Comparison of ENCODE assay signal across 27 cellular contexts in the genomic region with DNA sequence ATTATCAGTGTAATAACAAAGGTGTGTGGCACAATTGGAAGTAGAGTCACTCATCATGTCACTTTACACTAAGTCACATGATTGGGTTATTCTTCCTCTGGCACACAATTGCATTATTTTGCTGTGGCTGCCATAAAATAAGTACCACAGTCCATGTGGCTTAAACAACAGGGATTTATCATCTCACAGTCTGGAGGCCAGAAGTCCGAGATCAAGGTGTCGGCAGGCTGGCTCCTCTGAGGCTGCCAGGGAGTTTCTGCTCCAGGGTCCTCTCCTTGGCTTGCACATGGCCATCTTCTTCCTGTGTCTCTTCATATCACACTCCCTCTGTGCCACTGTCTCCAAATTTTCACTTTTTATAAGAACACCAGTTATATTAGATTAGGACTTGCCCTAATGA.
DNase-seq lines count a peak whose midpoint lies in the region; ATAC-seq, FAIRE-seq and TF ChIP-seq lines count a peak whose summit lies in the region.
"Had no signal": no experiment of that assay in that cellular context is flagged by ENCODE, and none has a peak within 500 bp of the region (broad histone marks: within the 10 kb centered on the region; RNA-seq: fewer than 3 reads in every experiment).

No MANE protein-coding gene starts in this region.

- H3K27me3 Mint-ChIP-seq in neural crest cell (ENCODE audit: low read depth): no peaks in the 10 kb centered on the region
- H3K27me3 Mint-ChIP-seq in activated CD4-positive, alpha-beta T cell treated with anti-CD3 and anti-CD28 coated beads for 36 hours: peaks cover 4% of the 10 kb centered on the region
- H3K27me3 Mint-ChIP-seq: B cell had no signal

- peaks cover 4% of the 10 kb centered on the region for H3K9me3 Mint-ChIP-seq in neural crest cell
- H3K9me3 Mint-ChIP-seq in activated CD4-positive, alpha-beta T cell treated with anti-CD3 and anti-CD28 coated beads for 36 hours (ENCODE audit: low read depth): no peaks in the 10 kb centered on the region
- H3K9me3 Mint-ChIP-seq: CD4-positive, alpha-beta T cell; CD8-positive, alpha-beta T cell had no signal

- in situ Hi-C loops in K562 (cut with MboI): no loop called here

- no peak for TF ChIP-seq EP300 in K562 (IDR thresholded peaks at IDR 0.05; ENCODE audit: low read length)

- no peaks in the 10 kb centered on the region for H3K4me1 ChIP-seq in K562 (replicated peaks in 1 of 2; ENCODE audit: control insufficient read depth in 2 of 2, insufficient read depth in 2 of 2, low read length in 2 of 2)
- H3K4me1 ChIP-seq: A549; BLaER1 treated with 17β-estradiol and CSF1 and Interleukin-3, amounts not matched to agents 10 nM and 100 nM; Caco-2 had no signal

- H4K20me1 ChIP-seq in K562 (replicated peaks; ENCODE audit: control insufficient read depth, insufficient read depth, low read length): no peaks in the 10 kb centered on the region
- H4K20me1 ChIP-seq: BLaER1 treated with 17β-estradiol and CSF1 and Interleukin-3, amounts not matched to agents 10 nM and 100 nM had no signal

- no peaks in the 10 kb centered on the region for H3K36me3 ChIP-seq in K562 (ENCODE audit: control insufficient read depth, insufficient read depth, low read length)
- H3K36me3 ChIP-seq: BLaER1 treated with 17β-estradiol and CSF1 and Interleukin-3, amounts not matched to agents 10 nM and 100 nM had no signal

- POLR2A ChIA-PET in K562 (lab: Yijun Ruan, JAX): no interaction called here
- POLR2A ChIA-PET in activated CD4-positive, alpha-beta T cell treated with anti-CD3 and anti-CD28 coated beads for 36 hours (lab: Charles Lee): no interaction called here

- no peaks in the 10 kb centered on the region for H3K9me3 ChIP-seq in K562 (replicated peaks; ENCODE audit: control insufficient read depth, insufficient read depth, low read depth, low read length)
- H3K9me3 ChIP-seq: A549; BLaER1 treated with 17β-estradiol and CSF1 and Interleukin-3, amounts not matched to agents 10 nM and 100 nM; Caco-2 had no signal

- CTCF ChIA-PET in K562 (lab: Yijun Ruan, JAX; ENCODE audit: low intra/inter-chr PET ratio): no interaction called here
- CTCF ChIA-PET in activated CD4-positive, alpha-beta T cell treated with anti-CD3 and anti-CD28 coated beads for 36 hours (lab: Charles Lee): no interaction called here

- no peak overlapping the region for H3K4me3 ChIP-seq in K562
- H3K4me3 ChIP-seq: A549; BLaER1 treated with 17β-estradiol and CSF1 and Interleukin-3, amounts not matched to agents 10 nM and 100 nM; GM12878 had no signal

- TF ChIP-seq CTCF in K562 (IDR thresholded peaks at IDR 0.05 in 2 of 3, conservative IDR thresholded peaks at IDR 0.05 in 1 of 3; ENCODE audit: insufficient read depth in 2 of 3, low read depth in 1 of 3, low read length in 3 of 3) (no peak), neural crest cell (conservative IDR thresholded peaks at IDR 0.05) (no peak)

- BruUV-seq in K562 (replicated peaks; lab: Mats Ljungman, UMichigan): no TSS peak

- intact Hi-C loops in K562 (cut with micrococcal nuclease): no loop called here
- intact Hi-C loops in activated CD4-positive, alpha-beta T cell treated with anti-CD3 and anti-CD28 coated beads for 36 hours (cut with DNase I, micrococcal nuclease): no loop called here

- no peak overlapping the region for H3K9ac ChIP-seq in K562 (ENCODE audit: insufficient read depth in 1 of 2, low read depth in 2 of 2, low read length in 2 of 2)
- H3K9ac ChIP-seq: BLaER1 treated with 17β-estradiol and CSF1 and Interleukin-3, amounts not matched to agents 10 nM and 100 nM had no signal

- no peak overlapping the region for H3K27ac ChIP-seq in K562 (ENCODE audit: extremely low read depth, low read depth, low read length)
- H3K27ac ChIP-seq: 22Rv1; A549; BLaER1 treated with 17β-estradiol and CSF1 and Interleukin-3, amounts not matched to agents 10 nM and 100 nM; C4-2B had no signal

- H3K36me3 Mint-ChIP-seq in neural crest cell (ENCODE audit: low read depth): no peaks in the 10 kb centered on the region
- H3K36me3 Mint-ChIP-seq in activated CD4-positive, alpha-beta T cell treated with anti-CD3 and anti-CD28 coated beads for 36 hours (ENCODE audit: low read depth): no peaks in the 10 kb centered on the region
- H3K36me3 Mint-ChIP-seq: CD8-positive, alpha-beta T cell had no signal

- H3K4me3 Mint-ChIP-seq in neural crest cell: no peak overlapping the region
- no peak overlapping the region for H3K4me3 Mint-ChIP-seq in activated CD4-positive, alpha-beta T cell treated with anti-CD3 and anti-CD28 coated beads for 36 hours
- H3K4me3 Mint-ChIP-seq: B cell; CD4-positive, alpha-beta T cell; CD8-positive, alpha-beta T cell had no signal

- WGBS in K562 (ENCODE audit: insufficient coverage, low coverage, missing lambda C conversion rate): 3% methylated on average over 2 of the region's 2 CpGs

- H3K79me2 ChIP-seq in K562 (ENCODE audit: control insufficient read depth, insufficient read depth, low read length): no peaks in the 10 kb centered on the region

- H2AFZ ChIP-seq in K562 (ENCODE audit: low read depth, low read length): no peak overlapping the region

- H3K4me2 ChIP-seq in K562 (ENCODE audit: insufficient read depth, low read length): no peak overlapping the region
- H3K4me2 ChIP-seq: A549; BLaER1 treated with 17β-estradiol and CSF1 and Interleukin-3, amounts not matched to agents 10 nM and 100 nM had no signal

- no peak for TF ChIP-seq RAD21 in K562 (CRISPR knock-in tag; conservative IDR thresholded peaks at IDR 0.05 in 1 of 2, IDR thresholded peaks at IDR 0.05 in 1 of 2)

- FAIRE-seq in K562 (lab: Jason Lieb, UNC): no peak
- FAIRE-seq: A549, GM12878, GM12892, GM18507 had no signal

- no peak for TF ChIP-seq POLR2A in K562 (conservative IDR thresholded peaks at IDR 0.05)

- no peaks in the 10 kb centered on the region for H3K27me3 ChIP-seq in K562 (ENCODE audit: control insufficient read depth in 2 of 2, insufficient read depth in 2 of 2, low read length in 2 of 2)
- H3K27me3 ChIP-seq: BLaER1 treated with 17β-estradiol and CSF1 and Interleukin-3, amounts not matched to agents 10 nM and 100 nM had no signal

- DNase-seq in NCI-H82 (lab: John Stamatoyannopoulos, UW) (peak; percentile 70), NCI-H82 treated with DMSO at 0.1 percent for 48 hours (lab: John Stamatoyannopoulos, UW; ENCODE audit: unreplicated experiment) (no peak), K562 (ENCODE audit: extremely low read depth in 1 of 4, low spot score in 3 of 4) (no peak), neural crest cell (ENCODE audit: low read depth, low spot score) (no peak), glomerular visceral epithelial cell (ENCODE audit: extremely low spot score) (no peak)
- no peak for DNase-seq in activated CD4-positive, alpha-beta T cell treated with anti-CD3 and anti-CD28 coated beads for 36 hours
- DNase-seq: AML-193; Caco-2; Calu3; CD4-positive, alpha-beta T cell; CD8-positive, alpha-beta T cell; DMS 273 treated with DMSO at 0.1 percent for 48 hours; DMS153; DMS53; DMS79; DND-41; EL; GDM1 had no signal

- H3K9me1 ChIP-seq in K562 (ENCODE audit: control insufficient read depth, insufficient read depth, low read length): no peaks in the 10 kb centered on the region

- ATAC-seq in K562: no peak
- ATAC-seq in GM19395 (IDR thresholded peaks at IDR 0.05; ENCODE audit: unreplicated experiment): no peak
- no peak for ATAC-seq in activated CD4-positive, alpha-beta T cell treated with anti-CD3 and anti-CD28 coated beads for 36 hours
- ATAC-seq: A549; CD8-positive, alpha-beta T cell; GM12878 had no signal

- H3K27ac Mint-ChIP-seq in neural crest cell (ENCODE audit: unreplicated experiment): peak overlapping the region; percentile 65
- H3K27ac Mint-ChIP-seq in activated CD4-positive, alpha-beta T cell treated with anti-CD3 and anti-CD28 coated beads for 36 hours: no peak overlapping the region
- H3K27ac Mint-ChIP-seq: B cell; CD4-positive, alpha-beta T cell; CD8-positive, alpha-beta T cell had no signal

- peaks cover 82% of the 10 kb centered on the region for H3K4me1 Mint-ChIP-seq in neural crest cell
- H3K4me1 Mint-ChIP-seq in activated CD4-positive, alpha-beta T cell treated with anti-CD3 and anti-CD28 coated beads for 36 hours: no peaks in the 10 kb centered on the region
- H3K4me1 Mint-ChIP-seq: B cell had no signal

TF ChIP-seq in K562, 482 proteins besides CTCF, POLR2A, EP300 and RAD21:
- TF ChIP-seq, protein P1, sequence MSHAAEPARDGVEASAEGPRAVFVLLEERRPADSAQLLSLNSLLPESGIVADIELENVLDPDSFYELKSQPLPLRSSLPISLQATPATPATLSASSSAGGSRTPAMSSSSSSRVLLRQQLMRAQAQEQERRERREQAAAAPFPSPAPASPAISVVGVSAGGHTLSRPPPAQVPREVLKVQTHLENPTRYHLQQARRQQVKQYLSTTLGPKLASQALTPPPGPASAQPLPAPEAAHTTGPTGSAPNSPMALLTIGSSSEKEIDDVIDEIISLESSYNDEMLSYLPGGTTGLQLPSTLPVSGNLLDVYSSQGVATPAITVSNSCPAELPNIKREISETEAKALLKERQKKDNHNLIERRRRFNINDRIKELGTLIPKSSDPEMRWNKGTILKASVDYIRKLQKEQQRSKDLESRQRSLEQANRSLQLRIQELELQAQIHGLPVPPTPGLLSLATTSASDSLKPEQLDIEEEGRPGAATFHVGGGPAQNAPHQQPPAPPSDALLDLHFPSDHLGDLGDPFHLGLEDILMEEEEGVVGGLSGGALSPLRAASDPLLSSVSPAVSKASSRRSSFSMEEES (CRISPR knock-in tag; IDR thresholded peaks at IDR 0.05): 0 out of 2 replicates have a peak, but pooled peaks have one; percentile 10
- TF ChIP-seq ZNF551 (CRISPR knock-in tag; IDR thresholded peaks at IDR 0.05) (no peak), ZNF668 (CRISPR knock-in tag; IDR thresholded peaks at IDR 0.05) (no peak)
